1 cellular context compared by ENCODE assay signal in the genomic region with DNA sequence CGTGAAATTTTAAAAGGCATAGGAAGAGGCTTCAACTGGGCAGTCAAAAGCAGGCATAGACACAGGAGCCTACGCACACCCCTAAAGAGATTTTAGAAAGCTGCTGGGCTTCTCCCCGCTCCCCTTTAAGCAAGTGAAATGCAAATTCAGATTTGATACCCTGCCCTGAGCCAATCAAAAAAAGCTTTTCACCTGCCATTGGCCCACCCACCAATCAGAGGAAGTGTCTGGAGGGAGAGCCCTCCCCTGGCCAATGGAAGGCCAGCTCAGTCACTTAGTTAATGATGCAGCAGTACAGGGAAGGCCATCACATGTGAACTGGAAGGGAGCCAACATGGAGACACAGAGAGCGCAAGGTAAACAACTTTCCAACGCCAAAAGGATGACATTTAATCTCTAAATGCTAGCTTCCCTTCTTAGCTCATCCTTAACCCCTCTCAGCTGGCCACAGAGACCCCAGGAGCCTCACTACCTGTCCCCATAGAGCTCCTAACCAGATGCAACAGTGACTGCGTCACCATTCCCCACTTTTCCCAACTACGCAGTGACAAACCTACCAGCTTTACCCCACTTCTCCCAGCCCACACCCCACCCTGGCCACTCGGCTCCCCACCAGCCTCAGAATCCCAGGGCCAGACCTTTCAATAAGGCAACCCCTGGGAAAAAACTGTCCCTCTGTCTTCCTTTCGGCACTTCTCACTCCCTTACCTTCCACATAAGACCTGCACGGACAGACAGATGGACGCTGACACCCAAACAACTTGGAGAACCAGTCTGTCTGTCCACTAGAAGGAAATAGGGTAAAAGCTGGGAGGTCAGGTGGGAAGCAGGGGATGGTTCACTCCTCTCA.
TF ChIP-seq lines count a peak whose summit lies in the region.

No MANE protein-coding gene starts in this region.

TF ChIP-seq in GM12878, 131 proteins besides CTCF, POLR2A, EP300 and RAD21 (continued from another document and continues in another):
- TF ChIP-seq, protein P1, sequence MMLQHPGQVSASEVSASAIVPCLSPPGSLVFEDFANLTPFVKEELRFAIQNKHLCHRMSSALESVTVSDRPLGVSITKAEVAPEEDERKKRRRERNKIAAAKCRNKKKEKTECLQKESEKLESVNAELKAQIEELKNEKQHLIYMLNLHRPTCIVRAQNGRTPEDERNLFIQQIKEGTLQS (IDR thresholded peaks at IDR 0.05; ENCODE audit: borderline replicate concordance, extremely low read depth, low read depth, low read length), result no peak
- no peak for TF ChIP-seq KAT2A (conservative IDR thresholded peaks at IDR 0.05; ENCODE audit: control insufficient read depth, low read depth, low read length)
- no peak for TF ChIP-seq ZSCAN29 (IDR thresholded peaks at IDR 0.05)
- TF ChIP-seq SP1 (IDR thresholded peaks at IDR 0.05; ENCODE audit: low read depth, low read length), result peak; percentile 97
- TF ChIP-seq, protein P2, sequence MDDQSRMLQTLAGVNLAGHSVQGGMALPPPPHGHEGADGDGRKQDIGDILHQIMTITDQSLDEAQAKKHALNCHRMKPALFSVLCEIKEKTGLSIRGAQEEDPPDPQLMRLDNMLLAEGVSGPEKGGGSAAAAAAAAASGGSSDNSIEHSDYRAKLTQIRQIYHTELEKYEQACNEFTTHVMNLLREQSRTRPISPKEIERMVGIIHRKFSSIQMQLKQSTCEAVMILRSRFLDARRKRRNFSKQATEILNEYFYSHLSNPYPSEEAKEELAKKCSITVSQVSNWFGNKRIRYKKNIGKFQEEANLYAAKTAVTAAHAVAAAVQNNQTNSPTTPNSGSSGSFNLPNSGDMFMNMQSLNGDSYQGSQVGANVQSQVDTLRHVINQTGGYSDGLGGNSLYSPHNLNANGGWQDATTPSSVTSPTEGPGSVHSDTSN (IDR thresholded peaks at IDR 0.05; ENCODE audit: insufficient replicate concordance, low read depth, low read length), result peak; percentile 88
- peak; percentile 91 for TF ChIP-seq CHD2 (IDR thresholded peaks at IDR 0.05; ENCODE audit: borderline replicate concordance, low read depth, low read length)
- TF ChIP-seq, protein P3, sequence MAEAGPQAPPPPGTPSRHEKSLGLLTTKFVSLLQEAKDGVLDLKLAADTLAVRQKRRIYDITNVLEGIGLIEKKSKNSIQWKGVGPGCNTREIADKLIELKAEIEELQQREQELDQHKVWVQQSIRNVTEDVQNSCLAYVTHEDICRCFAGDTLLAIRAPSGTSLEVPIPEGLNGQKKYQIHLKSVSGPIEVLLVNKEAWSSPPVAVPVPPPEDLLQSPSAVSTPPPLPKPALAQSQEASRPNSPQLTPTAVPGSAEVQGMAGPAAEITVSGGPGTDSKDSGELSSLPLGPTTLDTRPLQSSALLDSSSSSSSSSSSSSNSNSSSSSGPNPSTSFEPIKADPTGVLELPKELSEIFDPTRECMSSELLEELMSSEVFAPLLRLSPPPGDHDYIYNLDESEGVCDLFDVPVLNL (IDR thresholded peaks at IDR 0.05; ENCODE audit: low read depth, low read length), result peak; percentile 75; the same call in 1 of the 2 replicates
- peak; percentile 16; the same call in 1 of the 2 replicates for TF ChIP-seq MTA3 (IDR thresholded peaks at IDR 0.05; ENCODE audit: borderline replicate concordance, low read length)
- TF ChIP-seq, protein P4, sequence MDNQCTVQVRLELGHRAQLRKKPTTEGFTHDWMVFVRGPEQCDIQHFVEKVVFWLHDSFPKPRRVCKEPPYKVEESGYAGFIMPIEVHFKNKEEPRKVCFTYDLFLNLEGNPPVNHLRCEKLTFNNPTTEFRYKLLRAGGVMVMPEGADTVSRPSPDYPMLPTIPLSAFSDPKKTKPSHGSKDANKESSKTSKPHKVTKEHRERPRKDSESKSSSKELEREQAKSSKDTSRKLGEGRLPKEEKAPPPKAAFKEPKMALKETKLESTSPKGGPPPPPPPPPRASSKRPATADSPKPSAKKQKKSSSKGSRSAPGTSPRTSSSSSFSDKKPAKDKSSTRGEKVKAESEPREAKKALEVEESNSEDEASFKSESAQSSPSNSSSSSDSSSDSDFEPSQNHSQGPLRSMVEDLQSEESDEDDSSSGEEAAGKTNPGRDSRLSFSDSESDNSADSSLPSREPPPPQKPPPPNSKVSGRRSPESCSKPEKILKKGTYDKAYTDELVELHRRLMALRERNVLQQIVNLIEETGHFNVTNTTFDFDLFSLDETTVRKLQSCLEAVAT (IDR thresholded peaks at IDR 0.05), result peak; percentile 15; the same call in 1 of the 2 replicates
- no peak for TF ChIP-seq ESRRA (IDR thresholded peaks at IDR 0.05; ENCODE audit: low read length)
- TF ChIP-seq SMAD5 (IDR thresholded peaks at IDR 0.05; ENCODE audit: low read depth), result peak; percentile 37; the same call in 1 of the 2 replicates
- TF ChIP-seq ATF7 (IDR thresholded peaks at IDR 0.05; ENCODE audit: low read depth), result peak; percentile 46
- peak; percentile 70 for TF ChIP-seq SREBF2 (IDR thresholded peaks at IDR 0.05; ENCODE audit: low read length)
- TF ChIP-seq RAD51 (IDR thresholded peaks at IDR 0.05), result 0 out of 2 replicates have a peak, but pooled peaks have one; percentile 47
- TF ChIP-seq, protein P5, sequence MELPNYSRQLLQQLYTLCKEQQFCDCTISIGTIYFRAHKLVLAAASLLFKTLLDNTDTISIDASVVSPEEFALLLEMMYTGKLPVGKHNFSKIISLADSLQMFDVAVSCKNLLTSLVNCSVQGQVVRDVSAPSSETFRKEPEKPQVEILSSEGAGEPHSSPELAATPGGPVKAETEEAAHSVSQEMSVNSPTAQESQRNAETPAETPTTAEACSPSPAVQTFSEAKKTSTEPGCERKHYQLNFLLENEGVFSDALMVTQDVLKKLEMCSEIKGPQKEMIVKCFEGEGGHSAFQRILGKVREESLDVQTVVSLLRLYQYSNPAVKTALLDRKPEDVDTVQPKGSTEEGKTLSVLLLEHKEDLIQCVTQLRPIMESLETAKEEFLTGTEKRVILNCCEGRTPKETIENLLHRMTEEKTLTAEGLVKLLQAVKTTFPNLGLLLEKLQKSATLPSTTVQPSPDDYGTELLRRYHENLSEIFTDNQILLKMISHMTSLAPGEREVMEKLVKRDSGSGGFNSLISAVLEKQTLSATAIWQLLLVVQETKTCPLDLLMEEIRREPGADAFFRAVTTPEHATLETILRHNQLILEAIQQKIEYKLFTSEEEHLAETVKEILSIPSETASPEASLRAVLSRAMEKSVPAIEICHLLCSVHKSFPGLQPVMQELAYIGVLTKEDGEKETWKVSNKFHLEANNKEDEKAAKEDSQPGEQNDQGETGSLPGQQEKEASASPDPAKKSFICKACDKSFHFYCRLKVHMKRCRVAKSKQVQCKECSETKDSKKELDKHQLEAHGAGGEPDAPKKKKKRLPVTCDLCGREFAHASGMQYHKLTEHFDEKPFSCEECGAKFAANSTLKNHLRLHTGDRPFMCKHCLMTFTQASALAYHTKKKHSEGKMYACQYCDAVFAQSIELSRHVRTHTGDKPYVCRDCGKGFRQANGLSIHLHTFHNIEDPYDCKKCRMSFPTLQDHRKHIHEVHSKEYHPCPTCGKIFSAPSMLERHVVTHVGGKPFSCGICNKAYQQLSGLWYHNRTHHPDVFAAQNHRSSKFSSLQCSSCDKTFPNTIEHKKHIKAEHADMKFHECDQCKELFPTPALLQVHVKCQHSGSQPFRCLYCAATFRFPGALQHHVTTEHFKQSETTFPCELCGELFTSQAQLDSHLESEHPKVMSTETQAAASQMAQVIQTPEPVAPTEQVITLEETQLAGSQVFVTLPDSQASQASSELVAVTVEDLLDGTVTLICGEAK (IDR thresholded peaks at IDR 0.05; ENCODE audit: borderline replicate concordance), result no peak
- no peak for TF ChIP-seq SIX5 (IDR thresholded peaks at IDR 0.05; ENCODE audit: low read depth, low read length, severe bottlenecking)
- TF ChIP-seq, protein P6, sequence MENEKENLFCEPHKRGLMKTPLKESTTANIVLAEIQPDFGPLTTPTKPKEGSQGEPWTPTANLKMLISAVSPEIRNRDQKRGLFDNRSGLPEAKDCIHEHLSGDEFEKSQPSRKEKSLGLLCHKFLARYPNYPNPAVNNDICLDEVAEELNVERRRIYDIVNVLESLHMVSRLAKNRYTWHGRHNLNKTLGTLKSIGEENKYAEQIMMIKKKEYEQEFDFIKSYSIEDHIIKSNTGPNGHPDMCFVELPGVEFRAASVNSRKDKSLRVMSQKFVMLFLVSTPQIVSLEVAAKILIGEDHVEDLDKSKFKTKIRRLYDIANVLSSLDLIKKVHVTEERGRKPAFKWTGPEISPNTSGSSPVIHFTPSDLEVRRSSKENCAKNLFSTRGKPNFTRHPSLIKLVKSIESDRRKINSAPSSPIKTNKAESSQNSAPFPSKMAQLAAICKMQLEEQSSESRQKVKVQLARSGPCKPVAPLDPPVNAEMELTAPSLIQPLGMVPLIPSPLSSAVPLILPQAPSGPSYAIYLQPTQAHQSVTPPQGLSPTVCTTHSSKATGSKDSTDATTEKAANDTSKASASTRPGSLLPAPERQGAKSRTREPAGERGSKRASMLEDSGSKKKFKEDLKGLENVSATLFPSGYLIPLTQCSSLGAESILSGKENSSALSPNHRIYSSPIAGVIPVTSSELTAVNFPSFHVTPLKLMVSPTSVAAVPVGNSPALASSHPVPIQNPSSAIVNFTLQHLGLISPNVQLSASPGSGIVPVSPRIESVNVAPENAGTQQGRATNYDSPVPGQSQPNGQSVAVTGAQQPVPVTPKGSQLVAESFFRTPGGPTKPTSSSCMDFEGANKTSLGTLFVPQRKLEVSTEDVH (IDR thresholded peaks at IDR 0.05; ENCODE audit: low read depth, partially characterized antibody), result peak; percentile 21
- TF ChIP-seq MTA2 (IDR thresholded peaks at IDR 0.05; ENCODE audit: low read depth), result 0 out of 2 replicates have a peak, but pooled peaks have one; percentile 7
- TF ChIP-seq, protein P7, sequence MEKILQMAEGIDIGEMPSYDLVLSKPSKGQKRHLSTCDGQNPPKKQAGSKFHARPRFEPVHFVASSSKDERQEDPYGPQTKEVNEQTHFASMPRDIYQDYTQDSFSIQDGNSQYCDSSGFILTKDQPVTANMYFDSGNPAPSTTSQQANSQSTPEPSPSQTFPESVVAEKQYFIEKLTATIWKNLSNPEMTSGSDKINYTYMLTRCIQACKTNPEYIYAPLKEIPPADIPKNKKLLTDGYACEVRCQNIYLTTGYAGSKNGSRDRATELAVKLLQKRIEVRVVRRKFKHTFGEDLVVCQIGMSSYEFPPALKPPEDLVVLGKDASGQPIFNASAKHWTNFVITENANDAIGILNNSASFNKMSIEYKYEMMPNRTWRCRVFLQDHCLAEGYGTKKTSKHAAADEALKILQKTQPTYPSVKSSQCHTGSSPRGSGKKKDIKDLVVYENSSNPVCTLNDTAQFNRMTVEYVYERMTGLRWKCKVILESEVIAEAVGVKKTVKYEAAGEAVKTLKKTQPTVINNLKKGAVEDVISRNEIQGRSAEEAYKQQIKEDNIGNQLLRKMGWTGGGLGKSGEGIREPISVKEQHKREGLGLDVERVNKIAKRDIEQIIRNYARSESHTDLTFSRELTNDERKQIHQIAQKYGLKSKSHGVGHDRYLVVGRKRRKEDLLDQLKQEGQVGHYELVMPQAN (conservative IDR thresholded peaks at IDR 0.05), result peak; percentile 25; the same call in 1 of the 2 replicates
- TF ChIP-seq, protein P8, sequence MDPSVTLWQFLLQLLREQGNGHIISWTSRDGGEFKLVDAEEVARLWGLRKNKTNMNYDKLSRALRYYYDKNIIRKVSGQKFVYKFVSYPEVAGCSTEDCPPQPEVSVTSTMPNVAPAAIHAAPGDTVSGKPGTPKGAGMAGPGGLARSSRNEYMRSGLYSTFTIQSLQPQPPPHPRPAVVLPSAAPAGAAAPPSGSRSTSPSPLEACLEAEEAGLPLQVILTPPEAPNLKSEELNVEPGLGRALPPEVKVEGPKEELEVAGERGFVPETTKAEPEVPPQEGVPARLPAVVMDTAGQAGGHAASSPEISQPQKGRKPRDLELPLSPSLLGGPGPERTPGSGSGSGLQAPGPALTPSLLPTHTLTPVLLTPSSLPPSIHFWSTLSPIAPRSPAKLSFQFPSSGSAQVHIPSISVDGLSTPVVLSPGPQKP (IDR thresholded peaks at IDR 0.05; ENCODE audit: low read depth, low read length), result no peak
- no peak for TF ChIP-seq RBBP5 (conservative IDR thresholded peaks at IDR 0.05)
- TF ChIP-seq, protein P9, sequence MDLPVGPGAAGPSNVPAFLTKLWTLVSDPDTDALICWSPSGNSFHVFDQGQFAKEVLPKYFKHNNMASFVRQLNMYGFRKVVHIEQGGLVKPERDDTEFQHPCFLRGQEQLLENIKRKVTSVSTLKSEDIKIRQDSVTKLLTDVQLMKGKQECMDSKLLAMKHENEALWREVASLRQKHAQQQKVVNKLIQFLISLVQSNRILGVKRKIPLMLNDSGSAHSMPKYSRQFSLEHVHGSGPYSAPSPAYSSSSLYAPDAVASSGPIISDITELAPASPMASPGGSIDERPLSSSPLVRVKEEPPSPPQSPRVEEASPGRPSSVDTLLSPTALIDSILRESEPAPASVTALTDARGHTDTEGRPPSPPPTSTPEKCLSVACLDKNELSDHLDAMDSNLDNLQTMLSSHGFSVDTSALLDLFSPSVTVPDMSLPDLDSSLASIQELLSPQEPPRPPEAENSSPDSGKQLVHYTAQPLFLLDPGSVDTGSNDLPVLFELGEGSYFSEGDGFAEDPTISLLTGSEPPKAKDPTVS (IDR thresholded peaks at IDR 0.05; ENCODE audit: low read depth, low read length), result no peak
- TF ChIP-seq, protein P10, sequence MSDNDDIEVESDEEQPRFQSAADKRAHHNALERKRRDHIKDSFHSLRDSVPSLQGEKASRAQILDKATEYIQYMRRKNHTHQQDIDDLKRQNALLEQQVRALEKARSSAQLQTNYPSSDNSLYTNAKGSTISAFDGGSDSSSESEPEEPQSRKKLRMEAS (IDR thresholded peaks at IDR 0.05; ENCODE audit: low read depth, low read length), result peak; percentile 62
- peak; percentile 89 for TF ChIP-seq MXI1 (IDR thresholded peaks at IDR 0.05; ENCODE audit: low read depth, low read length)
- TF ChIP-seq SMAD1 (IDR thresholded peaks at IDR 0.05; ENCODE audit: low read depth, partially characterized antibody), result peak; percentile 92
- peak; percentile 96 for TF ChIP-seq POLR2AphosphoS2 (IDR thresholded peaks at IDR 0.05; ENCODE audit: low read depth, low read length)
- TF ChIP-seq, protein P11, sequence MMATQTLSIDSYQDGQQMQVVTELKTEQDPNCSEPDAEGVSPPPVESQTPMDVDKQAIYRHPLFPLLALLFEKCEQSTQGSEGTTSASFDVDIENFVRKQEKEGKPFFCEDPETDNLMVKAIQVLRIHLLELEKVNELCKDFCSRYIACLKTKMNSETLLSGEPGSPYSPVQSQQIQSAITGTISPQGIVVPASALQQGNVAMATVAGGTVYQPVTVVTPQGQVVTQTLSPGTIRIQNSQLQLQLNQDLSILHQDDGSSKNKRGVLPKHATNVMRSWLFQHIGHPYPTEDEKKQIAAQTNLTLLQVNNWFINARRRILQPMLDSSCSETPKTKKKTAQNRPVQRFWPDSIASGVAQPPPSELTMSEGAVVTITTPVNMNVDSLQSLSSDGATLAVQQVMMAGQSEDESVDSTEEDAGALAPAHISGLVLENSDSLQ (IDR thresholded peaks at IDR 0.05), result peak; percentile 98
- no peak for TF ChIP-seq STAT3 (IDR thresholded peaks at IDR 0.05; ENCODE audit: low read depth, low read length)
- no peak for TF ChIP-seq EZH2 (IDR thresholded peaks at IDR 0.05; ENCODE audit: borderline replicate concordance, control insufficient read depth, low read depth, low read length)
- peak; percentile 83 for TF ChIP-seq FOS (IDR thresholded peaks at IDR 0.05; ENCODE audit: borderline replicate concordance, extremely low read depth, insufficient read length)
- TF ChIP-seq CREM (IDR thresholded peaks at IDR 0.05; ENCODE audit: low read depth), result peak; percentile 52; the same call in 1 of the 2 replicates
